In the genomic region with DNA sequence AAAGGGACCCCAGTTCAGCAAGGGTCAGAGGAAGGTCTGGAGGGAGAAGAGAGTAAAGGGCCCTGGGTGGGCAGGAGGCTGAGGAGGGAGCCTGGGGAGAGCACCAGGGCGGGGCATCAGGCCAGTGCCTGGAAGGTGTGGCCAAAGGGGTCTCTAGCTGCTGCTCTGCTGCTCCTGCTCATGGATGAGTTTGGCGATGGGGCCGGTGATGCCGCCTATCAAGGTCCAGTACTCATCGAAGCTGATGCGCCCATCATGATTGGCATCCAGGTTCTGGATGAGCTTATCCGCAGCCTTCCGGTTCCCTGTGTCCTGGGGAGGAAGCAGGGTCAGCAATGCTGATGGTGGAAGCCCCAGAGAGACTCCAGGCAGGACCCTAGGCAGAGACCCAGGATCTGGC, we compare ENCODE assay signal across 20 cellular contexts. TPM values are rescaled to one million over a fixed set of nuclear protein-coding genes. Genes with fewer than 3 reads are reported as not detected.
A peak's percentile ranks its signal among the peaks of the same experiment; 100 is the strongest.
DNase-seq lines count a peak whose midpoint lies in the region; ATAC-seq, FAIRE-seq and TF ChIP-seq lines count a peak whose summit lies in the region.
"Had no signal": no experiment of that assay in that cellular context is flagged by ENCODE, and none has a peak within 500 bp of the region (broad histone marks: within the 10 kb centered on the region; RNA-seq: fewer than 3 reads in every experiment).

No MANE protein-coding gene starts in this region.

- H3K27me3 ChIP-seq in IMR-90 (ENCODE audit: control insufficient read depth, insufficient read depth, low read length) (no peaks in the 10 kb centered on the region), mammary epithelial cell (ENCODE audit: insufficient read depth, low read length) (no peaks in the 10 kb centered on the region), mesenchymal stem cell (ENCODE audit: control insufficient read depth in 1 of 2, insufficient read depth in 1 of 2, low read length in 2 of 2) (no peaks in the 10 kb centered on the region), subcutaneous abdominal adipose tissue (ENCODE audit: control insufficient read depth in 5 of 5, insufficient read depth in 4 of 5, low read length in 5 of 5) (no peaks in the 10 kb centered on the region)
- H3K27me3 ChIP-seq: BE2C had no signal

- peaks cover 17% of the 10 kb centered on the region for H3K9me1 ChIP-seq in IMR-90 (ENCODE audit: insufficient read depth, low read length)

- no peak overlapping the region for H4K5ac ChIP-seq in IMR-90 (ENCODE audit: low read depth, low read length)

- TF ChIP-seq CTCF in IMR-90 (conservative IDR thresholded peaks at IDR 0.05; ENCODE audit: low read depth, low read length): no peak
- TF ChIP-seq CTCF in mammary epithelial cell (conservative IDR thresholded peaks at IDR 0.05 in 1 of 2, IDR thresholded peaks at IDR 0.05 in 1 of 2; ENCODE audit: extremely low read depth in 1 of 2, insufficient read depth in 1 of 2, low read depth in 1 of 2, low read length in 2 of 2): no peak

- H3K4me3 ChIP-seq in IMR-90 (ENCODE audit: insufficient read depth, low read depth, low read length) (no peak overlapping the region), mammary epithelial cell (replicated peaks in 1 of 3; ENCODE audit: insufficient read depth in 1 of 3, low read depth in 2 of 3, low read length in 3 of 3) (no peak overlapping the region), mesenchymal stem cell (ENCODE audit: insufficient read depth in 1 of 2, low read depth in 1 of 2, low read length in 2 of 2) (peak overlapping the region in 1 of 2 experiments; percentile 78), subcutaneous abdominal adipose tissue (ENCODE audit: low read depth in 1 of 5, low read length in 5 of 5) (peak overlapping the region in 4 of 5 donors; percentile 67 to 77 (median 72))

- POLR2A ChIA-PET in IMR-90 (lab: Charles Lee; ENCODE audit: unreplicated experiment): interaction anchor here (0.6 to 1.3 kb wide), 2 partner anchors 20 to 43 kb away, joined by 5 to 17 read pairs; a partner anchor contains a TSS

- H3K79me1 ChIP-seq in IMR-90 (ENCODE audit: low read depth in 1 of 2, low read length in 2 of 2) (peaks cover 15 to 68% of the 10 kb centered on the region in 2 experiments), mesenchymal stem cell (replicated peaks; ENCODE audit: low read length, poor library complexity, severe bottlenecking) (peaks cover 18% of the 10 kb centered on the region)

- H3K4me2 ChIP-seq in IMR-90 (ENCODE audit: low read depth, low read length): no peak overlapping the region
- H3K4me2 ChIP-seq in mammary epithelial cell (ENCODE audit: insufficient read depth, low read depth, low read length): peak overlapping the region; percentile 2
- peak overlapping the region; percentile 69 for H3K4me2 ChIP-seq in mesenchymal stem cell (ENCODE audit: low read length, poor library complexity, severe bottlenecking)

- H3K27ac ChIP-seq in IMR-90 (ENCODE audit: insufficient read depth, low read length): no peak overlapping the region
- H3K27ac ChIP-seq in mammary epithelial cell (ENCODE audit: insufficient read depth, low read depth, low read length): peak overlapping the region; percentile 83
- H3K27ac ChIP-seq in mesenchymal stem cell (ENCODE audit: low read length, poor library complexity, severe bottlenecking): peak overlapping the region; percentile 93
- peak overlapping the region; percentile 97 for H3K27ac ChIP-seq in subcutaneous abdominal adipose tissue (ENCODE audit: low read depth, low read length)

- H2BK5ac ChIP-seq in IMR-90 (ENCODE audit: low read depth, low read length, poor library complexity, severe bottlenecking) (no peak overlapping the region), mesenchymal stem cell (ENCODE audit: low read depth, low read length, poor library complexity, severe bottlenecking) (no peak overlapping the region)

- in situ Hi-C loops in IMR-90 (cut with MboI; ENCODE audit: low sequenced_read_pairs): no loop called here
- in situ Hi-C loops in mammary epithelial cell (cut with MboI; ENCODE audit: low sequenced_read_pairs in 2 of 2): no loop called here

- DNase-seq in IMR-90: no peak
- DNase-seq in mammary epithelial cell: no peak
- DNase-seq in mesenchymal stem cell: no peak
- no peak for DNase-seq in DMS79 (lab: John Stamatoyannopoulos, UW)
- DNase-seq in LoVo (ENCODE audit: low spot score): no peak
- DNase-seq in NCI-H1092 treated with DMSO at 0.1 percent for 48 hours (lab: John Stamatoyannopoulos, UW): no peak
- no peak for DNase-seq in GM12891 (ENCODE audit: insufficient read length, low spot score)
- DNase-seq: activated CD4-positive, alpha-beta T cell treated with anti-CD3 and anti-CD28 coated beads, Interleukin-2, amount 10 ng/mL, durations not matched to agents 7 days and 5 days; BE2C; DMS 273 treated with DMSO at 0.1 percent for 48 hours; H7; natural killer cell; NCI-H1694 had no signal

- H2BK120ac ChIP-seq in IMR-90 (ENCODE audit: low read depth, low read length) (no peak overlapping the region), mesenchymal stem cell (ENCODE audit: low read depth, low read length) (no peak overlapping the region)

- no peak overlapping the region for H3K56ac ChIP-seq in IMR-90 (ENCODE audit: extremely low read depth, insufficient read depth, low read length)

- dilution Hi-C loops in IMR-90 (cut with HindIII; ENCODE audit: low sequenced_read_pairs, unreplicated experiment) (no loop called here), mammary epithelial cell (cut with HindIII; ENCODE audit: low sequenced_read_pairs) (no loop called here)

- H3K36me3 ChIP-seq in IMR-90 (ENCODE audit: control insufficient read depth, insufficient read depth, low read length) (peaks cover 22% of the 10 kb centered on the region), mammary epithelial cell (ENCODE audit: insufficient read depth, low read length) (peaks cover 21% of the 10 kb centered on the region), mesenchymal stem cell (ENCODE audit: control insufficient read depth in 1 of 2, insufficient read depth in 2 of 2, low read depth in 1 of 2, low read length in 2 of 2) (peaks cover 39 to 60% of the 10 kb centered on the region in 2 experiments), subcutaneous abdominal adipose tissue (ENCODE audit: control insufficient read depth in 5 of 5, insufficient read depth in 5 of 5, low read length in 5 of 5) (peaks cover 0 to 23% (median 15%) of the 10 kb centered on the region in 5 donors)
- H3K36me3 ChIP-seq: BE2C had no signal

- TF ChIP-seq RAD21 in IMR-90 (IDR thresholded peaks at IDR 0.05; ENCODE audit: low read length): no peak

- ATAC-seq in IMR-90 (ENCODE audit: low read depth): no peak
- ATAC-seq: natural killer cell had no signal

- H3K14ac ChIP-seq in IMR-90 (replicated peaks; ENCODE audit: low read depth, low read length) (no peak overlapping the region), mesenchymal stem cell (ENCODE audit: low read length in 2 of 2) (no peak overlapping the region)

- H3K23ac ChIP-seq in IMR-90 (ENCODE audit: low read depth, low read length) (no peak overlapping the region), mesenchymal stem cell (ENCODE audit: low read length in 2 of 2) (peak overlapping the region in 1 of 2 experiments; percentile 42)

- BruUV-seq in IMR-90 (replicated peaks; lab: Mats Ljungman, UMichigan) (no TSS peak), mammary epithelial cell (replicated peaks; lab: Mats Ljungman, UMichigan) (no TSS peak)

- H2AK5ac ChIP-seq in IMR-90 (ENCODE audit: low read depth, low read length) (no peak overlapping the region), mesenchymal stem cell (ENCODE audit: low read length, severe bottlenecking) (peak overlapping the region; percentile 10)

- H4K20me1 ChIP-seq in IMR-90 (ENCODE audit: insufficient read depth, low read length) (peaks cover 11% of the 10 kb centered on the region; the same call in 1 of the 2 replicates), mammary epithelial cell (ENCODE audit: insufficient read depth, low read length) (no peaks in the 10 kb centered on the region)

- H3K18ac ChIP-seq in IMR-90 (ENCODE audit: low read depth, low read length): no peak overlapping the region
- no peak overlapping the region for H3K18ac ChIP-seq in mesenchymal stem cell (ENCODE audit: low read depth in 1 of 2, low read length in 2 of 2)

- H4K8ac ChIP-seq in IMR-90 (ENCODE audit: low read depth in 2 of 2, low read length in 2 of 2) (peak overlapping the region in 1 of 2 experiments; percentile 26; a peak in 1 of 4 replicates), mesenchymal stem cell (ENCODE audit: low read length) (no peak overlapping the region)

- no peak overlapping the region for H2BK20ac ChIP-seq in IMR-90 (ENCODE audit: low read depth, low read length)

- FAIRE-seq in GM12891 (lab: Jason Lieb, UNC): no peak
- FAIRE-seq: bronchial epithelial cell, TTC549 had no signal

- no peak overlapping the region for H2BK15ac ChIP-seq in IMR-90 (ENCODE audit: low read depth, low read length)
- no peak overlapping the region for H2BK15ac ChIP-seq in mesenchymal stem cell (ENCODE audit: low read depth, poor library complexity, severe bottlenecking)

- WGBS in IMR-90 (ENCODE audit: extremely low coverage in 2 of 2, insufficient read length in 1 of 2), 2 experiments: 100% methylated on average over 6 of the region's 8 CpGs; no CpG with 5 or more reads in 1 of the 2 experiments
- WGBS in mammary epithelial cell (ENCODE audit: low coverage, missing lambda C conversion rate): 93% methylated on average over 3 of the region's 8 CpGs
- WGBS in mesenchymal stem cell: 98% methylated on average over 8 of the region's 8 CpGs

- no peak overlapping the region for H3K9ac ChIP-seq in IMR-90 (ENCODE audit: low read depth, low read length)
- no peak overlapping the region for H3K9ac ChIP-seq in mammary epithelial cell (ENCODE audit: insufficient read depth, low read length)
- H3K9ac ChIP-seq in mesenchymal stem cell (ENCODE audit: low read length): peak overlapping the region; percentile 87
- H3K9ac ChIP-seq in subcutaneous abdominal adipose tissue (ENCODE audit: low read length in 5 of 5): peak overlapping the region in 3 of 5 donors; percentile 2 to 91 (median 24)

- H3K9me3 ChIP-seq in IMR-90 (ENCODE audit: control insufficient read depth, insufficient read depth, low read length) (no peaks in the 10 kb centered on the region), mammary epithelial cell (replicated peaks; ENCODE audit: insufficient read depth, low read length) (no peaks in the 10 kb centered on the region), mesenchymal stem cell (ENCODE audit: control insufficient read depth, low read length) (no peaks in the 10 kb centered on the region), subcutaneous abdominal adipose tissue (ENCODE audit: control insufficient read depth in 5 of 5, low read length in 5 of 5) (no peaks in the 10 kb centered on the region)
- H3K9me3 ChIP-seq: BE2C had no signal

- peak overlapping the region in 1 of 2 experiments; percentile 60 for H2BK12ac ChIP-seq in mesenchymal stem cell (ENCODE audit: low read length in 2 of 2)

- peak overlapping the region; percentile 1 for H2AK9ac ChIP-seq in IMR-90 (replicated peaks; ENCODE audit: low read depth, low read length, poor library complexity)

- intact Hi-C loops in IMR-90 (cut with micrococcal nuclease) (no loop called here), mammary epithelial cell (cut with micrococcal nuclease) (no loop called here)

- peaks cover 36% of the 10 kb centered on the region for H3K4me1 ChIP-seq in IMR-90 (ENCODE audit: control insufficient read depth, insufficient read depth, low read length)
- H3K4me1 ChIP-seq in mammary epithelial cell (ENCODE audit: insufficient read depth, low read length): peaks cover 32% of the 10 kb centered on the region
- peaks cover 42% of the 10 kb centered on the region for H3K4me1 ChIP-seq in mesenchymal stem cell (ENCODE audit: control insufficient read depth, insufficient read depth, low read depth, low read length)
- peaks cover 10 to 52% (median 47%) of the 10 kb centered on the region in 5 donors for H3K4me1 ChIP-seq in subcutaneous abdominal adipose tissue (ENCODE audit: control insufficient read depth in 5 of 5, insufficient read depth in 5 of 5, low read length in 5 of 5)

- peaks cover 59% of the 10 kb centered on the region for H3K79me2 ChIP-seq in mammary epithelial cell (ENCODE audit: insufficient read depth, low read length)

- H4K91ac ChIP-seq in IMR-90 (ENCODE audit: insufficient read depth, low read depth, low read length) (peak overlapping the region; percentile 23; the same call in 1 of the 2 replicates), mesenchymal stem cell (ENCODE audit: low read length) (no peak overlapping the region)

- CTCF ChIA-PET in IMR-90 (lab: Yijun Ruan, JAX) (interaction anchor here (1.0 kb wide), 1 partner anchor 16 kb away, joined by 6 read pairs; no protein-coding TSS in a partner anchor), mammary epithelial cell (lab: Charles Lee; ENCODE audit: low non-redundant PET) (no interaction called here)

- H3K4ac ChIP-seq in IMR-90 (ENCODE audit: low read depth, low read length) (no peak overlapping the region), mesenchymal stem cell (ENCODE audit: low read depth in 1 of 2, low read length in 2 of 2) (peak overlapping the region in 1 of 2 experiments; percentile 14)

- no peak overlapping the region for H2AFZ ChIP-seq in IMR-90 (replicated peaks; ENCODE audit: low read length, poor library complexity)
- no peak overlapping the region for H2AFZ ChIP-seq in mammary epithelial cell (ENCODE audit: low read depth, low read length)
- peak overlapping the region; percentile 20 for H2AFZ ChIP-seq in mesenchymal stem cell (ENCODE audit: low read depth, low read length)

- no peak for TF ChIP-seq POLR2A in IMR-90 (IDR thresholded peaks at IDR 0.05; ENCODE audit: low read depth, low read length)
- TF ChIP-seq POLR2A in GM12891 (IDR thresholded peaks at IDR 0.05; ENCODE audit: low read depth, low read length): no peak

RNA-seq across cellular contexts. Expression of a gene that starts 5.6 kb away (rescaled TPM):
- total RNA-seq in IMR-90 (2012; rRNA removed) (201 and 226 TPM in 2 replicates), mammary epithelial cell (100 to 1,000 TPM; 661 to 817 TPM)
- polyA plus RNA-seq in IMR-90 (2012; rRNA removed) (515 and 543 TPM in 2 replicates), mammary epithelial cell (2,471 TPM)
- 348 and 533 TPM in 2 replicates for polyA plus RNA-seq in IMR-90 (2012; cell fraction: cytosol; rRNA removed)
- 129 and 138 TPM in 2 replicates for polyA plus RNA-seq in IMR-90 (2012; cell fraction: nucleus; rRNA removed; ENCODE audit: low replicate concordance)
- polyA minus RNA-seq in mammary epithelial cell: 817 TPM
- polyA plus RNA-seq in mesenchymal stem cell (2013, experiment 1 of 2): 123 TPM
- polyA plus RNA-seq in mesenchymal stem cell (2013, experiment 2 of 2): 128 TPM
- polyA plus RNA-seq in GM12891 (2012; ENCODE audit: low read depth, missing spikeins): not detected
- total RNA-seq: activated CD4-positive, alpha-beta T cell treated with anti-CD3 and anti-CD28 coated beads, Interleukin-2, amount 10 ng/mL, durations not matched to agents 7 days and 5 days; natural killer cell; OCI-LY7 had no signal

RNA-seq across cellular contexts. Expression of a gene that starts 8.7 kb away (rescaled TPM):
- total RNA-seq in IMR-90 (2012; rRNA removed) (not detected in 2 replicates), mammary epithelial cell (100 to 1,000 TPM; 396 to 770 TPM)
- polyA plus RNA-seq in IMR-90 (2012; rRNA removed) (0.10 and 0.14 TPM in 2 replicates), mammary epithelial cell (1,954 TPM)
- 0.13 and 0.16 TPM in 2 replicates for polyA plus RNA-seq in IMR-90 (2012; cell fraction: cytosol; rRNA removed)
- 0.22 and 0.63 TPM in 2 replicates for polyA plus RNA-seq in IMR-90 (2012; cell fraction: nucleus; rRNA removed; ENCODE audit: low replicate concordance)
- polyA minus RNA-seq in mammary epithelial cell: 968 TPM
- 0.07 TPM for polyA plus RNA-seq in mesenchymal stem cell (2013, experiment 1 of 2)
- not detected for polyA plus RNA-seq in mesenchymal stem cell (2013, experiment 2 of 2)
- polyA plus RNA-seq in GM12891 (2012; ENCODE audit: low read depth, missing spikeins): 0.83 TPM
- total RNA-seq: activated CD4-positive, alpha-beta T cell treated with anti-CD3 and anti-CD28 coated beads, Interleukin-2, amount 10 ng/mL, durations not matched to agents 7 days and 5 days; natural killer cell; NCI-H460; OCI-LY7 had no signal

RNA-seq across cellular contexts. Expression of a gene that starts 19.9 kb away (rescaled TPM):
- total RNA-seq in IMR-90 (2012; rRNA removed) (122 and 225 TPM in 2 replicates), mammary epithelial cell (100 to 1,000 TPM in 1 of 2 donors, 10 to 100 TPM in 1; 72.0 to 213 TPM)
- polyA plus RNA-seq in IMR-90 (2012; rRNA removed) (468 and 529 TPM in 2 replicates), mammary epithelial cell (448 TPM)
- polyA plus RNA-seq in IMR-90 (2012; cell fraction: cytosol; rRNA removed): 242 and 504 TPM in 2 replicates
- 112 and 221 TPM in 2 replicates for polyA plus RNA-seq in IMR-90 (2012; cell fraction: nucleus; rRNA removed; ENCODE audit: low replicate concordance)
- 78.6 TPM for polyA minus RNA-seq in mammary epithelial cell
- polyA plus RNA-seq in mesenchymal stem cell (2013, experiment 1 of 2): 420 TPM
- polyA plus RNA-seq in mesenchymal stem cell (2013, experiment 2 of 2): 417 TPM
- polyA plus RNA-seq in GM12891 (2012; ENCODE audit: low read depth, missing spikeins): 19.4 TPM

RNA-seq across cellular contexts. Expression of a gene that starts 20.9 kb away (rescaled TPM):
- 0.18 TPM in 1 of 2 replicates, not detected in the other for total RNA-seq in IMR-90 (2012; rRNA removed)
- 0.29 and 0.59 TPM in 2 replicates for polyA plus RNA-seq in IMR-90 (2012; rRNA removed)
- 1.1 and 1.2 TPM in 2 replicates for polyA plus RNA-seq in IMR-90 (2012; cell fraction: cytosol; rRNA removed)
- 0.14 and 0.48 TPM in 2 replicates for polyA plus RNA-seq in IMR-90 (2012; cell fraction: nucleus; rRNA removed; ENCODE audit: low replicate concordance)
- total RNA-seq in mammary epithelial cell: not detected
- 0.53 TPM for polyA plus RNA-seq in mammary epithelial cell
- not detected for polyA minus RNA-seq in mammary epithelial cell
- polyA plus RNA-seq in mesenchymal stem cell (2013, experiment 1 of 2): 0.29 TPM
- 0.25 TPM for polyA plus RNA-seq in mesenchymal stem cell (2013, experiment 2 of 2)
- polyA plus RNA-seq in GM12891 (2012; ENCODE audit: low read depth, missing spikeins): 1.6 TPM
- total RNA-seq: activated CD4-positive, alpha-beta T cell treated with anti-CD3 and anti-CD28 coated beads, Interleukin-2, amount 10 ng/mL, durations not matched to agents 7 days and 5 days; bronchial epithelial cell; HT1080; natural killer cell; NCI-H460; OCI-LY7; pulmonary artery endothelial cell had no signal

RNA-seq across cellular contexts. Expression of a gene that starts 26.5 kb away (rescaled TPM):
- total RNA-seq in IMR-90 (2012; rRNA removed) (33.9 and 38.9 TPM in 2 replicates), mammary epithelial cell (10 to 100 TPM; 36.0 to 64.5 TPM)
- polyA plus RNA-seq in IMR-90 (2012; rRNA removed) (49.3 and 50.8 TPM in 2 replicates), mammary epithelial cell (52.0 TPM)
- 35.0 and 80.4 TPM in 2 replicates for polyA plus RNA-seq in IMR-90 (2012; cell fraction: cytosol; rRNA removed)
- 34.8 and 95.9 TPM in 2 replicates for polyA plus RNA-seq in IMR-90 (2012; cell fraction: nucleus; rRNA removed; ENCODE audit: low replicate concordance)
- 45.8 TPM for polyA minus RNA-seq in mammary epithelial cell
- polyA plus RNA-seq in mesenchymal stem cell (2013, experiment 1 of 2): 33.6 TPM
- 34.1 TPM for polyA plus RNA-seq in mesenchymal stem cell (2013, experiment 2 of 2)
- 41.7 TPM for polyA plus RNA-seq in GM12891 (2012; ENCODE audit: low read depth, missing spikeins)

Comparison
In these comparisons a context has a peak if more than half of its experiments do, and no peak if none do; other contexts are left out.
1. H3K4me3 ChIP-seq: peak in subcutaneous abdominal adipose tissue (4 of 5); none in IMR-90 (single experiment) and mammary epithelial cell (0 of 3).
2. H3K9ac ChIP-seq: peak in mesenchymal stem cell (single experiment) and subcutaneous abdominal adipose tissue (3 of 5); none in IMR-90 (single experiment) and mammary epithelial cell (single experiment).
3. RNA of a gene that starts 8.7 kb away (total RNA-seq): 396 to 770 TPM in mammary epithelial cell; not detected in IMR-90; every median in the first group is over 100 times any median in the second.